In genomic region chr21:36379236-36379635, GRCh38 we compare ENCODE assay signal across 16 cellular contexts. TPM values are rescaled to one million over a fixed set of nuclear protein-coding genes. Genes with fewer than 3 reads are reported as not detected.
A peak's percentile ranks its signal among the peaks of the same experiment; 100 is the strongest.
DNase-seq lines count a peak whose midpoint lies in the region; ATAC-seq and TF ChIP-seq lines count a peak whose summit lies in the region.
"Had no signal": no experiment of that assay in that cellular context is flagged by ENCODE, and none has a peak within 500 bp of the region (broad histone marks: within the 10 kb centered on the region; RNA-seq: fewer than 3 reads in every experiment).

No MANE protein-coding gene starts in this region.

- H4K8ac ChIP-seq in neuronal stem cell (ENCODE audit: low read depth, low read length), result no peak overlapping the region

- no peak overlapping the region for H3K23ac ChIP-seq in neuronal stem cell (ENCODE audit: low read depth, low read length, poor library complexity)

- H3K4me1 ChIP-seq in cardiac muscle cell (ENCODE audit: low read depth) (no peaks in the 10 kb centered on the region), right atrium auricular region (no peaks in the 10 kb centered on the region), body of pancreas (peaks cover 28% of the 10 kb centered on the region), neuronal stem cell (ENCODE audit: control insufficient read depth in 2 of 2, insufficient read depth in 1 of 2, low read depth in 1 of 2, low read length in 2 of 2) (peaks cover 0 to 1% of the 10 kb centered on the region in 2 donors)

- peaks cover 36% of the 10 kb centered on the region for H3K36me3 ChIP-seq in cardiac muscle cell
- H3K36me3 ChIP-seq in right atrium auricular region, result peaks cover 32% of the 10 kb centered on the region
- H3K36me3 ChIP-seq in body of pancreas (replicated peaks in 1 of 2; ENCODE audit: insufficient read depth in 1 of 2, low read depth in 2 of 2), result peaks cover 0 to 3% of the 10 kb centered on the region in 2 donors
- H3K36me3 ChIP-seq in neuronal stem cell (replicated peaks in 1 of 2; ENCODE audit: control insufficient read depth in 2 of 2, insufficient read depth in 2 of 2, low read length in 2 of 2), result peaks cover 11 to 45% of the 10 kb centered on the region in 2 donors

- H2BK5ac ChIP-seq in neuronal stem cell (ENCODE audit: low read length), result no peak overlapping the region

- no peak overlapping the region for H3K4ac ChIP-seq in neuronal stem cell (ENCODE audit: low read length)

- H3K27me3 ChIP-seq in cardiac muscle cell (no peaks in the 10 kb centered on the region), right atrium auricular region (no peaks in the 10 kb centered on the region), body of pancreas (no peaks in the 10 kb centered on the region), neuronal stem cell (ENCODE audit: control insufficient read depth in 3 of 3, insufficient read depth in 3 of 3, low read depth in 1 of 3, low read length in 3 of 3) (no peaks in the 10 kb centered on the region)

- 94 to 96% methylated on average over 7 of the region's 7 CpGs for WGBS in body of pancreas, 2 donors
- no CpG with 5 or more reads among the region's 7 CpGs for WGBS in neuronal stem cell (ENCODE audit: extremely low coverage in 2 of 2, insufficient read length in 2 of 2, insufficient replicate concordance in 1 of 2), 2 donors

- H3K9ac ChIP-seq in neuronal stem cell (ENCODE audit: low read depth, low read length, poor library complexity), result no peak overlapping the region

- no peak overlapping the region for H2BK120ac ChIP-seq in neuronal stem cell (ENCODE audit: low read depth, low read length)

- H4K91ac ChIP-seq in neuronal stem cell (ENCODE audit: low read depth, low read length, poor library complexity), result no peak overlapping the region

- no peak overlapping the region for H2BK12ac ChIP-seq in neuronal stem cell (ENCODE audit: low read length)

- TF ChIP-seq CTCF in cardiac muscle cell (IDR thresholded peaks at IDR 0.05; ENCODE audit: low read depth, low read length) (no peak), right atrium auricular region (IDR thresholded peaks at IDR 0.05) (no peak), body of pancreas (IDR thresholded peaks at IDR 0.05) (no peak)

- no peak overlapping the region for H3K14ac ChIP-seq in neuronal stem cell (ENCODE audit: low read length)

- intact Hi-C loops in body of pancreas (cut with DNase I), result no loop called here

- no peak overlapping the region for H3K18ac ChIP-seq in neuronal stem cell (ENCODE audit: low read length)

- H2AFZ ChIP-seq in neuronal stem cell (ENCODE audit: low read length), result no peak overlapping the region

- no peaks in the 10 kb centered on the region for H3K9me3 ChIP-seq in cardiac muscle cell (ENCODE audit: low read depth)
- H3K9me3 ChIP-seq in right atrium auricular region, result no peaks in the 10 kb centered on the region
- H3K9me3 ChIP-seq in body of pancreas, result no peaks in the 10 kb centered on the region
- H3K9me3 ChIP-seq in neuronal stem cell (replicated peaks in 1 of 2; ENCODE audit: control insufficient read depth in 2 of 2, insufficient read depth in 1 of 2, low read depth in 1 of 2, low read length in 2 of 2), result no peaks in the 10 kb centered on the region
- H3K9me3 ChIP-seq: Caco-2 had no signal

- H3K4me2 ChIP-seq in neuronal stem cell (ENCODE audit: insufficient read depth, low read length, poor library complexity, severe bottlenecking), result no peak overlapping the region

- H3K4me3 ChIP-seq in cardiac muscle cell, result no peak overlapping the region
- H3K4me3 ChIP-seq in right atrium auricular region, result no peak overlapping the region
- no peak overlapping the region for H3K4me3 ChIP-seq in body of pancreas
- H3K4me3 ChIP-seq in neuronal stem cell (ENCODE audit: low read length in 2 of 2), result no peak overlapping the region

- TF ChIP-seq POLR2A in body of pancreas (IDR thresholded peaks at IDR 0.05), result no peak

- no peak overlapping the region for H2BK15ac ChIP-seq in neuronal stem cell (ENCODE audit: low read length)

- H2AK5ac ChIP-seq in neuronal stem cell (ENCODE audit: low read depth, low read length), result no peak overlapping the region

- DNase-seq in cardiac muscle cell (ENCODE audit: low read depth in 1 of 2, low spot score in 1 of 2) (no peak), right atrium auricular region (ENCODE audit: low spot score) (no peak), body of pancreas (no peak), neuronal stem cell (ENCODE audit: low spot score) (no peak), T-helper 9 cell (no peak), KG1 (lab: John Stamatoyannopoulos, UW) (no peak)
- DNase-seq: Caco-2, NCI-H1436, NCI-H2081 treated with DMSO at 0.1 percent for 48 hours, NCI-H2227 treated with DMSO at 0.1 percent for 48 hours, NCI-H526 treated with DMSO at 0.1 percent for 48 hours, PC-3 had no signal

- peaks cover 3% of the 10 kb centered on the region for H3K79me1 ChIP-seq in neuronal stem cell (ENCODE audit: low read depth, low read length)

- peak overlapping the region; percentile 71 for H3K27ac ChIP-seq in cardiac muscle cell
- no peak overlapping the region for H3K27ac ChIP-seq in right atrium auricular region
- peak overlapping the region in 3 of 4 donors; percentile 52 to 87 (median 85) for H3K27ac ChIP-seq in body of pancreas
- H3K27ac ChIP-seq in neuronal stem cell (replicated peaks; ENCODE audit: low read length), result peak overlapping the region; percentile 25
- H3K27ac ChIP-seq: C4-2B had no signal

- ATAC-seq in body of pancreas, result no peak
- no peak for ATAC-seq in GM18502 (IDR thresholded peaks at IDR 0.05; ENCODE audit: poor library complexity, unreplicated experiment)
- ATAC-seq in GM19351 (IDR thresholded peaks at IDR 0.05; ENCODE audit: unreplicated experiment), result no peak
- ATAC-seq: PC-3, Right ventricle myocardium inferior had no signal

RNA-seq across cellular contexts. Expression of gene CHAF1B, which starts 6.0 kb away (rescaled TPM):
- 2.6 and 3.1 TPM in 2 replicates for total RNA-seq in cardiac muscle cell
- polyA plus RNA-seq in cardiac muscle cell, result 2.4 and 5.0 TPM in 2 replicates
- 1 to 10 TPM in 1 of 2 donors, under 1 TPM in 1; 0.33 to 1.2 TPM for total RNA-seq in right atrium auricular region
- 1 to 10 TPM; 4.2 to 6.3 TPM for total RNA-seq in body of pancreas
- polyA plus RNA-seq in neuronal stem cell (2013, experiment 1 of 2), result 14.8 TPM
- polyA plus RNA-seq in neuronal stem cell (2013, experiment 2 of 2), result 14.0 TPM

RNA-seq across cellular contexts. Expression of gene MORC3, which starts 59.2 kb away (rescaled TPM):
- 16.7 and 31.8 TPM in 2 replicates for total RNA-seq in cardiac muscle cell
- polyA plus RNA-seq in cardiac muscle cell, result 15.6 and 25.4 TPM in 2 replicates
- total RNA-seq in right atrium auricular region, result 10 to 100 TPM; 21.1 to 23.7 TPM
- 10 to 100 TPM; 16.9 to 46.1 TPM for total RNA-seq in body of pancreas
- polyA plus RNA-seq in neuronal stem cell (2013, experiment 1 of 2), result 17.6 TPM
- 17.7 TPM for polyA plus RNA-seq in neuronal stem cell (2013, experiment 2 of 2)

Comparison
In these comparisons a context has a peak if more than half of its experiments do, and no peak if none do; other contexts are left out.
1. H3K27ac ChIP-seq: peak in cardiac muscle cell (single experiment), body of pancreas (3 of 4) and neuronal stem cell (single experiment); none in right atrium auricular region (0 of 2).